ENCODE assay signal across 8 cellular contexts in the genomic region with DNA sequence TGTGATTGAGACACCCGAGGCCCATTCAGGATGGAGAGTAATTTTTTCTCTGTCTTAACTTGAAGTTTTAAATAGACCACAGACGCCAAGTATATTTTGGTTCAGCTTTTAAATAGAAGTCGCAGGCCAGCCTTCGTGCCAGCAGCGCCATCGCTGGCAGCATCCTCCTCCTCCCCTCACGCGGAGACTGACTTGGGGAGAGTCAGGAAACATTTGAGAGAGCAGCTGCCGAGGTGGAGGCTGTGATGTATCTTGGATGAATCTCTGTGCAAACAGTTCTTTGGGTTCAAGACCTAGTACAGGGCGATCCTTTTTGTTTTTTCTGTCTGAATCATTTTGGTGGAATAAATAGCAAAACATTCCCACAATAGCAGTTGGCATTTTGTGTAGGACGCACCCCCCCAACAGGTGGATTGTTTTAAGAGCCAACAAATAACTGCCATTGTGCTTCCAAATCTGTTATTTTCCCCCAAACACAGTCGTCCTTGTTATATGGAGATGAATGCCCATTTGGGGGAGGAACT. TPM values are rescaled to one million over a fixed set of nuclear protein-coding genes. Genes with fewer than 3 reads are reported as not detected.
DNase-seq lines count a peak whose midpoint lies in the region; ATAC-seq and TF ChIP-seq lines count a peak whose summit lies in the region.

No MANE protein-coding gene starts in this region.

- no peaks in the 10 kb centered on the region for H3K36me3 Mint-ChIP-seq in Caco-2 (ENCODE audit: insufficient read depth, unreplicated experiment)
- no peaks in the 10 kb centered on the region for H3K36me3 Mint-ChIP-seq in T-helper 17 cell (ENCODE audit: low read depth)

- POLR2A ChIA-PET in Caco-2 (lab: Charles Lee), result no interaction called here

- BruUV-seq in Caco-2 (replicated peaks; lab: Mats Ljungman, UMichigan), result TSS peak; percentile 84

- H3K9ac ChIP-seq in skeletal muscle tissue (ENCODE audit: low read depth in 1 of 3, low read length in 3 of 3), result peak overlapping the region; percentile 86 to 87 (median 87)

- H3K9me3 ChIP-seq in Caco-2, result no peaks in the 10 kb centered on the region
- no peaks in the 10 kb centered on the region for H3K9me3 ChIP-seq in T-helper 17 cell (ENCODE audit: control insufficient read depth, low read length, poor library complexity, severe bottlenecking)
- H3K9me3 ChIP-seq in skeletal muscle tissue (ENCODE audit: control insufficient read depth in 3 of 3, low read length in 3 of 3), result no peaks in the 10 kb centered on the region

- H3K9me3 Mint-ChIP-seq in Caco-2 (ENCODE audit: unreplicated experiment), result no peaks in the 10 kb centered on the region

- H3K4me3 Mint-ChIP-seq in Caco-2 (ENCODE audit: unreplicated experiment) (peak overlapping the region; percentile 87), T-helper 17 cell (peak overlapping the region; percentile 94)

- H3K27me3 ChIP-seq in Caco-2 (replicated peaks; ENCODE audit: control insufficient read depth, insufficient read depth, low read length), result no peaks in the 10 kb centered on the region
- H3K27me3 ChIP-seq in skeletal muscle tissue (ENCODE audit: control insufficient read depth in 3 of 3, insufficient read depth in 3 of 3, low read length in 3 of 3), result no peaks in the 10 kb centered on the region

- peak; percentile 26 for ATAC-seq in T-helper 17 cell
- no peak for ATAC-seq in HG03045 (IDR thresholded peaks at IDR 0.05; ENCODE audit: unreplicated experiment)
- ATAC-seq in GM21367 (IDR thresholded peaks at IDR 0.05; ENCODE audit: unreplicated experiment), result no peak

- peak overlapping the region; percentile 85 for H3K27ac ChIP-seq in skeletal muscle tissue (ENCODE audit: low read depth, low read length)

- CTCF ChIA-PET in Caco-2 (lab: Charles Lee), result interaction anchor here (0.7 kb wide), 1 partner anchor 519 kb away, joined by 5 read pairs; no protein-coding TSS in a partner anchor

- H3K36me3 ChIP-seq in Caco-2 (ENCODE audit: control insufficient read depth, insufficient read depth, low read length), result no peaks in the 10 kb centered on the region
- H3K36me3 ChIP-seq in skeletal muscle tissue (ENCODE audit: control insufficient read depth in 3 of 3, insufficient read depth in 3 of 3, low read length in 3 of 3), result no peaks in the 10 kb centered on the region

- TF ChIP-seq CTCF in Caco-2 (IDR thresholded peaks at IDR 0.05; ENCODE audit: insufficient read depth in 1 of 2, low read depth in 1 of 2, low read length in 1 of 2, severe bottlenecking in 1 of 2, unreplicated experiment in 1 of 2), result peak in 1 of 2 experiments; percentile 8

- H3K4me3 ChIP-seq in Caco-2 (ENCODE audit: low read depth, low read length) (peak overlapping the region; percentile 92), skeletal muscle tissue (ENCODE audit: low read length in 3 of 3) (peak overlapping the region; percentile 79 to 87 (median 83))

- DNase-seq in Caco-2, result peak in 1 of 2 experiments; percentile 15
- DNase-seq in HK-2 (ENCODE audit: unreplicated experiment), result peak; percentile 25
- peak in 2 of 3 donors; percentile 13 to 21 for DNase-seq in T-helper 17 cell
- DNase-seq in brain pericyte (ENCODE audit: low read depth, low spot score), result peak; percentile 31
- DNase-seq in iPS-NIHi11 (ENCODE audit: low spot score), result peak; percentile 53

- peak overlapping the region; percentile 82 for H3K27ac Mint-ChIP-seq in Caco-2 (ENCODE audit: unreplicated experiment)
- peak overlapping the region; percentile 75 for H3K27ac Mint-ChIP-seq in T-helper 17 cell

- intact Hi-C loops in Caco-2 (cut with micrococcal nuclease; ENCODE audit: unreplicated experiment), result loop anchor here (1.0 to 5.0 kb wide), 3 partner anchors 89 to 519 kb away; partner anchors contain the start of gene MAFF

- peaks cover 11% of the 10 kb centered on the region for H3K4me1 Mint-ChIP-seq in Caco-2 (ENCODE audit: low read depth, unreplicated experiment)
- H3K4me1 Mint-ChIP-seq in T-helper 17 cell, result peaks cover 10% of the 10 kb centered on the region

- H3K4me1 ChIP-seq in Caco-2, result peaks cover 5% of the 10 kb centered on the region; the same call in 1 of the 2 replicates
- H3K4me1 ChIP-seq in skeletal muscle tissue (ENCODE audit: control insufficient read depth in 3 of 3, insufficient read depth in 3 of 3, low read length in 3 of 3), result peaks cover 12 to 18% (median 16%) of the 10 kb centered on the region in 3 donors

- no peaks in the 10 kb centered on the region for H3K27me3 Mint-ChIP-seq in Caco-2 (ENCODE audit: insufficient read depth, unreplicated experiment)
- no peaks in the 10 kb centered on the region for H3K27me3 Mint-ChIP-seq in T-helper 17 cell

RNA-seq across cellular contexts. Expression of gene DMC1, which starts 0.9 kb away (rescaled TPM):
- 1.1 and 1.2 TPM in 2 replicates for total RNA-seq in Caco-2 (2022)
- total RNA-seq in T-helper 17 cell, result not detected
- 3.7 TPM for total RNA-seq in skeletal muscle tissue
